Comparison of ENCODE assay signal across 1 cellular context in the genomic region with DNA sequence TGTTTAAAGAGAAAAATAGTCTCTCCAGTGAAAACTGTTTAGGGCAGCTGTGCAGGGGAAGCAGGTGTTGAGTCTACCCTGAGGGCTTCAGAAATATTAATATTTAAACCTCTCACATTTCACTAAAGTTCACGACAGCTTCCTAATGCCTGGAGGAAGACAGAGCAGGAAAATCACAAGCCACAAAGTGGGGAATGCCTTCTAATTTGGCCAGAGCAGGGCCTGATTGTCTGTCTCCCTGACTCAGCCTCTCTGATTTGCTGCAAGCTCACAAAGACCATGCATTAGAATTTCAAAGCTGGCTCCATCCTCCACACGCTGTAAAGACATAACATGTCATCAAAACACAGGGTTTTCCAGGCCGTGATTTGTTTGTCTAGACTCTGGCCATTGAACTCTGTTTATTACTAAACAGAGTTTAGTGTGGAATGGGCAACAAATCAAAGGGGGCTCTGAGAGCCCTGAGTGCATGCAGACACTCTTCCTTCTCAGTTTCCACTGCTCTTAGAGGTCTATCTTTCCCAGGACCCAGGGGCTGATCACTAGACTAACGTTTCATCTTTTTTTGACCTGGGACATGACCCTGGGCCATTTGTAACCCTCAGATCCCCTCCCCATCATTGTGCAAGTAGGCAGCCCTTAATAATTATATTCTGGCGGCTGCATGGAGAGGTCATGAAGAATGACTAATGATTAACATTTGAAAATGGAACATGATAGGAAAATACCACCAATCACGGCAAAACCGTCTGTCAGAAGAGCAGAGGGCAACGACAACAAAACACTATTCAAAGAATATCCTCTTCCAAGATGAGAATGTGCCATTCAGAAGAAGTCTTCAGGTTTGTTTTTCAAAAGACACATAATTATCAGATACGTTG.
TF ChIP-seq lines count a peak whose summit lies in the region.

No MANE protein-coding gene starts in this region.

TF ChIP-seq in HepG2, 621 proteins besides CTCF, POLR2A, EP300 and RAD21 (continued from another document and continues in another):
- TF ChIP-seq, protein P1, sequence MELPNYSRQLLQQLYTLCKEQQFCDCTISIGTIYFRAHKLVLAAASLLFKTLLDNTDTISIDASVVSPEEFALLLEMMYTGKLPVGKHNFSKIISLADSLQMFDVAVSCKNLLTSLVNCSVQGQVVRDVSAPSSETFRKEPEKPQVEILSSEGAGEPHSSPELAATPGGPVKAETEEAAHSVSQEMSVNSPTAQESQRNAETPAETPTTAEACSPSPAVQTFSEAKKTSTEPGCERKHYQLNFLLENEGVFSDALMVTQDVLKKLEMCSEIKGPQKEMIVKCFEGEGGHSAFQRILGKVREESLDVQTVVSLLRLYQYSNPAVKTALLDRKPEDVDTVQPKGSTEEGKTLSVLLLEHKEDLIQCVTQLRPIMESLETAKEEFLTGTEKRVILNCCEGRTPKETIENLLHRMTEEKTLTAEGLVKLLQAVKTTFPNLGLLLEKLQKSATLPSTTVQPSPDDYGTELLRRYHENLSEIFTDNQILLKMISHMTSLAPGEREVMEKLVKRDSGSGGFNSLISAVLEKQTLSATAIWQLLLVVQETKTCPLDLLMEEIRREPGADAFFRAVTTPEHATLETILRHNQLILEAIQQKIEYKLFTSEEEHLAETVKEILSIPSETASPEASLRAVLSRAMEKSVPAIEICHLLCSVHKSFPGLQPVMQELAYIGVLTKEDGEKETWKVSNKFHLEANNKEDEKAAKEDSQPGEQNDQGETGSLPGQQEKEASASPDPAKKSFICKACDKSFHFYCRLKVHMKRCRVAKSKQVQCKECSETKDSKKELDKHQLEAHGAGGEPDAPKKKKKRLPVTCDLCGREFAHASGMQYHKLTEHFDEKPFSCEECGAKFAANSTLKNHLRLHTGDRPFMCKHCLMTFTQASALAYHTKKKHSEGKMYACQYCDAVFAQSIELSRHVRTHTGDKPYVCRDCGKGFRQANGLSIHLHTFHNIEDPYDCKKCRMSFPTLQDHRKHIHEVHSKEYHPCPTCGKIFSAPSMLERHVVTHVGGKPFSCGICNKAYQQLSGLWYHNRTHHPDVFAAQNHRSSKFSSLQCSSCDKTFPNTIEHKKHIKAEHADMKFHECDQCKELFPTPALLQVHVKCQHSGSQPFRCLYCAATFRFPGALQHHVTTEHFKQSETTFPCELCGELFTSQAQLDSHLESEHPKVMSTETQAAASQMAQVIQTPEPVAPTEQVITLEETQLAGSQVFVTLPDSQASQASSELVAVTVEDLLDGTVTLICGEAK (IDR thresholded peaks at IDR 0.05): no peak
- TF ChIP-seq, protein P1 (CRISPR knock-in tag; IDR thresholded peaks at IDR 0.05): no peak
- peak; percentile 79; the same call in 1 of the 2 replicates for TF ChIP-seq FOXJ3 (CRISPR knock-in tag; IDR thresholded peaks at IDR 0.05; ENCODE audit: borderline replicate concordance)
- TF ChIP-seq ZSCAN20 (CRISPR knock-in tag; IDR thresholded peaks at IDR 0.05; ENCODE audit: borderline replicate concordance): no peak
- no peak for TF ChIP-seq MTA1 (CRISPR knock-in tag; IDR thresholded peaks at IDR 0.05; ENCODE audit: borderline replicate concordance)
- TF ChIP-seq ZMYM3 (CRISPR knock-in tag; IDR thresholded peaks at IDR 0.05): peak; percentile 52; the same call in 1 of the 2 replicates
- TF ChIP-seq ZNF510 (CRISPR knock-in tag; IDR thresholded peaks at IDR 0.05; ENCODE audit: low read depth): peak; percentile 61; the same call in 1 of the 2 replicates
- TF ChIP-seq, protein P2, sequence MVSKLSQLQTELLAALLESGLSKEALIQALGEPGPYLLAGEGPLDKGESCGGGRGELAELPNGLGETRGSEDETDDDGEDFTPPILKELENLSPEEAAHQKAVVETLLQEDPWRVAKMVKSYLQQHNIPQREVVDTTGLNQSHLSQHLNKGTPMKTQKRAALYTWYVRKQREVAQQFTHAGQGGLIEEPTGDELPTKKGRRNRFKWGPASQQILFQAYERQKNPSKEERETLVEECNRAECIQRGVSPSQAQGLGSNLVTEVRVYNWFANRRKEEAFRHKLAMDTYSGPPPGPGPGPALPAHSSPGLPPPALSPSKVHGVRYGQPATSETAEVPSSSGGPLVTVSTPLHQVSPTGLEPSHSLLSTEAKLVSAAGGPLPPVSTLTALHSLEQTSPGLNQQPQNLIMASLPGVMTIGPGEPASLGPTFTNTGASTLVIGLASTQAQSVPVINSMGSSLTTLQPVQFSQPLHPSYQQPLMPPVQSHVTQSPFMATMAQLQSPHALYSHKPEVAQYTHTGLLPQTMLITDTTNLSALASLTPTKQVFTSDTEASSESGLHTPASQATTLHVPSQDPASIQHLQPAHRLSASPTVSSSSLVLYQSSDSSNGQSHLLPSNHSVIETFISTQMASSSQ (IDR thresholded peaks at IDR 0.05; ENCODE audit: low read depth): peak; percentile 94
- TF ChIP-seq, protein P2 (CRISPR knock-in tag; IDR thresholded peaks at IDR 0.05; ENCODE audit: borderline replicate concordance): peak; percentile 98
- TF ChIP-seq, protein P3, sequence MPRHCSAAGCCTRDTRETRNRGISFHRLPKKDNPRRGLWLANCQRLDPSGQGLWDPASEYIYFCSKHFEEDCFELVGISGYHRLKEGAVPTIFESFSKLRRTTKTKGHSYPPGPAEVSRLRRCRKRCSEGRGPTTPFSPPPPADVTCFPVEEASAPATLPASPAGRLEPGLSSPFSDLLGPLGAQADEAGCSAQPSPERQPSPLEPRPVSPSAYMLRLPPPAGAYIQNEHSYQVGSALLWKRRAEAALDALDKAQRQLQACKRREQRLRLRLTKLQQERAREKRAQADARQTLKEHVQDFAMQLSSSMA (CRISPR knock-in tag; IDR thresholded peaks at IDR 0.05): no peak
- peak; percentile 91 for TF ChIP-seq CREM (IDR thresholded peaks at IDR 0.05)
- no peak for TF ChIP-seq CREM (CRISPR knock-in tag; IDR thresholded peaks at IDR 0.05)
- TF ChIP-seq ZNF546 (CRISPR knock-in tag; conservative IDR thresholded peaks at IDR 0.05): no peak
- TF ChIP-seq, protein P4, sequence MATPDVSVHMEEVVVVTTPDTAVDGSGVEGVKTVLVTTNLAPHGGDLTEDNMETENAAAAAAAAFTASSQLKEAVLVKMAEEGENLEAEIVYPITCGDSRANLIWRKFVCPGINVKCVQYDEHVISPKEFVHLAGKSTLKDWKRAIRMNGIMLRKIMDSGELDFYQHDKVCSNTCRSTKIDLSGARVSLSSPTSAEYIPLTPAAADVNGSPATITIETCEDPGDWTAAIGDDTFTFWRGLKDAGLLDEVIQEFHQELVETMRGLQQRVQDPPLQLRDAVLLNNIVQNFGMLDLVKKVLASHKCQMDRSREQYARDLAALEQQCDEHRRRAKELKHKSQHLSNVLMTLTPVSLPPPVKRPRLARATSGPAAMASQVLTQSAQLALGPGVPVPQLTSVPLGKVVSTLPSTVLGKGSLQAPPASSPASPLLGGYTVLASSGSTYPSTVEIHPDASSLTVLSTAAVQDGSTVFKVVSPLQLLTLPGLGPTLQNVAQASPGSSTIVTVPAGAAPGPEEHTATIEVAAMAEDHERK (CRISPR knock-in tag; IDR thresholded peaks at IDR 0.05; ENCODE audit: low read depth): no peak
- TF ChIP-seq KAT8 (CRISPR knock-in tag; IDR thresholded peaks at IDR 0.05): peak; percentile 46; the same call in 1 of the 2 replicates
- no peak for TF ChIP-seq CHD2 (IDR thresholded peaks at IDR 0.05; ENCODE audit: low read depth, low read length)
- TF ChIP-seq, protein P5, sequence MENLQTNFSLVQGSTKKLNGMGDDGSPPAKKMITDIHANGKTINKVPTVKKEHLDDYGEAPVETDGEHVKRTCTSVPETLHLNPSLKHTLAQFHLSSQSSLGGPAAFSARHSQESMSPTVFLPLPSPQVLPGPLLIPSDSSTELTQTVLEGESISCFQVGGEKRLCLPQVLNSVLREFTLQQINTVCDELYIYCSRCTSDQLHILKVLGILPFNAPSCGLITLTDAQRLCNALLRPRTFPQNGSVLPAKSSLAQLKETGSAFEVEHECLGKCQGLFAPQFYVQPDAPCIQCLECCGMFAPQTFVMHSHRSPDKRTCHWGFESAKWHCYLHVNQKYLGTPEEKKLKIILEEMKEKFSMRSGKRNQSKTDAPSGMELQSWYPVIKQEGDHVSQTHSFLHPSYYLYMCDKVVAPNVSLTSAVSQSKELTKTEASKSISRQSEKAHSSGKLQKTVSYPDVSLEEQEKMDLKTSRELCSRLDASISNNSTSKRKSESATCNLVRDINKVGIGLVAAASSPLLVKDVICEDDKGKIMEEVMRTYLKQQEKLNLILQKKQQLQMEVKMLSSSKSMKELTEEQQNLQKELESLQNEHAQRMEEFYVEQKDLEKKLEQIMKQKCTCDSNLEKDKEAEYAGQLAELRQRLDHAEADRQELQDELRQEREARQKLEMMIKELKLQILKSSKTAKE (CRISPR knock-in tag; IDR thresholded peaks at IDR 0.05; ENCODE audit: borderline replicate concordance): peak; percentile 96
- TF ChIP-seq, protein P6, sequence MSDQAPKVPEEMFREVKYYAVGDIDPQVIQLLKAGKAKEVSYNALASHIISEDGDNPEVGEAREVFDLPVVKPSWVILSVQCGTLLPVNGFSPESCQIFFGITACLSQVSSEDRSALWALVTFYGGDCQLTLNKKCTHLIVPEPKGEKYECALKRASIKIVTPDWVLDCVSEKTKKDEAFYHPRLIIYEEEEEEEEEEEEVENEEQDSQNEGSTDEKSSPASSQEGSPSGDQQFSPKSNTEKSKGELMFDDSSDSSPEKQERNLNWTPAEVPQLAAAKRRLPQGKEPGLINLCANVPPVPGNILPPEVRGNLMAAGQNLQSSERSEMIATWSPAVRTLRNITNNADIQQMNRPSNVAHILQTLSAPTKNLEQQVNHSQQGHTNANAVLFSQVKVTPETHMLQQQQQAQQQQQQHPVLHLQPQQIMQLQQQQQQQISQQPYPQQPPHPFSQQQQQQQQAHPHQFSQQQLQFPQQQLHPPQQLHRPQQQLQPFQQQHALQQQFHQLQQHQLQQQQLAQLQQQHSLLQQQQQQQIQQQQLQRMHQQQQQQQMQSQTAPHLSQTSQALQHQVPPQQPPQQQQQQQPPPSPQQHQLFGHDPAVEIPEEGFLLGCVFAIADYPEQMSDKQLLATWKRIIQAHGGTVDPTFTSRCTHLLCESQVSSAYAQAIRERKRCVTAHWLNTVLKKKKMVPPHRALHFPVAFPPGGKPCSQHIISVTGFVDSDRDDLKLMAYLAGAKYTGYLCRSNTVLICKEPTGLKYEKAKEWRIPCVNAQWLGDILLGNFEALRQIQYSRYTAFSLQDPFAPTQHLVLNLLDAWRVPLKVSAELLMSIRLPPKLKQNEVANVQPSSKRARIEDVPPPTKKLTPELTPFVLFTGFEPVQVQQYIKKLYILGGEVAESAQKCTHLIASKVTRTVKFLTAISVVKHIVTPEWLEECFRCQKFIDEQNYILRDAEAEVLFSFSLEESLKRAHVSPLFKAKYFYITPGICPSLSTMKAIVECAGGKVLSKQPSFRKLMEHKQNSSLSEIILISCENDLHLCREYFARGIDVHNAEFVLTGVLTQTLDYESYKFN (CRISPR knock-in tag; conservative IDR thresholded peaks at IDR 0.05): peak; percentile 90
- TF ChIP-seq YEATS2 (CRISPR knock-in tag; IDR thresholded peaks at IDR 0.05; ENCODE audit: borderline replicate concordance): no peak
- no peak for TF ChIP-seq GPN1 (CRISPR knock-in tag; IDR thresholded peaks at IDR 0.05; ENCODE audit: borderline replicate concordance)
- TF ChIP-seq, protein P7, sequence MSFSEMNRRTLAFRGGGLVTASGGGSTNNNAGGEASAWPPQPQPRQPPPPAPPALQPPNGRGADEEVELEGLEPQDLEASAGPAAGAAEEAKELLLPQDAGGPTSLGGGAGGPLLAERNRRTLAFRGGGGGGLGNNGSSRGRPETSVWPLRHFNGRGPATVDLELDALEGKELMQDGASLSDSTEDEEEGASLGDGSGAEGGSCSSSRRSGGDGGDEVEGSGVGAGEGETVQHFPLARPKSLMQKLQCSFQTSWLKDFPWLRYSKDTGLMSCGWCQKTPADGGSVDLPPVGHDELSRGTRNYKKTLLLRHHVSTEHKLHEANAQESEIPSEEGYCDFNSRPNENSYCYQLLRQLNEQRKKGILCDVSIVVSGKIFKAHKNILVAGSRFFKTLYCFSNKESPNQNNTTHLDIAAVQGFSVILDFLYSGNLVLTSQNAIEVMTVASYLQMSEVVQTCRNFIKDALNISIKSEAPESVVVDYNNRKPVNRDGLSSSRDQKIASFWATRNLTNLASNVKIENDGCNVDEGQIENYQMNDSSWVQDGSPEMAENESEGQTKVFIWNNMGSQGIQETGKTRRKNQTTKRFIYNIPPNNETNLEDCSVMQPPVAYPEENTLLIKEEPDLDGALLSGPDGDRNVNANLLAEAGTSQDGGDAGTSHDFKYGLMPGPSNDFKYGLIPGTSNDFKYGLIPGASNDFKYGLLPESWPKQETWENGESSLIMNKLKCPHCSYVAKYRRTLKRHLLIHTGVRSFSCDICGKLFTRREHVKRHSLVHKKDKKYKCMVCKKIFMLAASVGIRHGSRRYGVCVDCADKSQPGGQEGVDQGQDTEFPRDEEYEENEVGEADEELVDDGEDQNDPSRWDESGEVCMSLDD (CRISPR knock-in tag; IDR thresholded peaks at IDR 0.05; ENCODE audit: borderline replicate concordance): no peak
